ENCODE assay signal across 18 cellular contexts in genomic region chr10:110158051-110159005, GRCh38. TPM values are rescaled to one million over a fixed set of nuclear protein-coding genes. Genes with fewer than 3 reads are reported as not detected.
DNase-seq lines count a peak whose midpoint lies in the region; ATAC-seq and TF ChIP-seq lines count a peak whose summit lies in the region.
"Had no signal": no experiment of that assay in that cellular context is flagged by ENCODE, and none has a peak within 500 bp of the region (broad histone marks: within the 10 kb centered on the region; RNA-seq: fewer than 3 reads in every experiment).

No MANE protein-coding gene starts in this region.

- WGBS in testis, 2 donors = 81 to 85% methylated on average over 11 of the region's 11 CpGs

- H4K20me1 ChIP-seq in Loucy (ENCODE audit: insufficient read depth, low read length, poor library complexity, severe bottlenecking) = peaks cover 3% of the 10 kb centered on the region

- H3K36me3 ChIP-seq in Loucy (ENCODE audit: insufficient read depth, low read length) = no peaks in the 10 kb centered on the region
- no peaks in the 10 kb centered on the region for H3K36me3 ChIP-seq in testis (ENCODE audit: low read depth, missing control alignments)
- H3K36me3 ChIP-seq: BLaER1 treated with 17β-estradiol and CSF1 and Interleukin-3, amounts not matched to agents 10 nM and 100 nM had no signal

- H3K4me3 ChIP-seq in Loucy (ENCODE audit: low read length, poor library complexity, severe bottlenecking) = no peak overlapping the region
- no peak overlapping the region for H3K4me3 ChIP-seq in testis
- H3K4me3 ChIP-seq: GM23338, K562 had no signal

- ATAC-seq in activated T-cell treated with anti-CD3 and anti-CD28 coated beads, Interleukin-2, amount 50 U/mL, for 72 hours (replicated peaks in 1 of 2) = no peak
- ATAC-seq: GM23338, K562 had no signal

- no peaks in the 10 kb centered on the region for H3F3A ChIP-seq in Loucy (ENCODE audit: low read depth)

- no peaks in the 10 kb centered on the region for H3K9me3 Mint-ChIP-seq in activated T-cell treated with anti-CD3 and anti-CD28 coated beads, Interleukin-2, amount 50 U/mL, for 24 hours
- H3K9me3 Mint-ChIP-seq in activated T-cell treated with anti-CD3 and anti-CD28 coated beads, Interleukin-2, amount 50 U/mL, for 72 hours = no peaks in the 10 kb centered on the region
- H3K9me3 Mint-ChIP-seq: GM23338 had no signal

- no peak overlapping the region for H3K4me3 Mint-ChIP-seq in activated T-cell treated with anti-CD3 and anti-CD28 coated beads, Interleukin-2, amount 50 U/mL, for 24 hours
- peak overlapping the region in 1 of 2 donors; percentile 33 for H3K4me3 Mint-ChIP-seq in activated T-cell treated with anti-CD3 and anti-CD28 coated beads, Interleukin-2, amount 50 U/mL, for 72 hours
- H3K4me3 Mint-ChIP-seq: GM23338 had no signal

- H3K4me2 ChIP-seq in Loucy (ENCODE audit: low read depth, low read length, poor library complexity, severe bottlenecking) = peak overlapping the region; percentile 21
- H3K4me2 ChIP-seq: GM23338 had no signal

- peak; percentile 16 for DNase-seq in activated T-cell treated with anti-CD3 and anti-CD28 coated beads, Interleukin-2, amount 50 U/mL, for 24 hours
- DNase-seq in activated T-cell treated with anti-CD3 and anti-CD28 coated beads, Interleukin-2, amount 50 U/mL, for 72 hours = no peak
- DNase-seq in left kidney (ENCODE audit: low read depth, low spot score) (peak; percentile 30), testis (peak; percentile 9), D341Med (ENCODE audit: low spot score) (no peak), SK-N-DZ (ENCODE audit: low spot score) (no peak)
- DNase-seq: CD8-positive, alpha-beta memory T cell; DMS79 treated with DMSO at 0.1 percent for 48 hours; MV-4-11; NCI-H1417; NCI-H1930; NCI-H2171; NCI-H446; NCI-H69 had no signal

- H3K4me1 ChIP-seq in Loucy (ENCODE audit: insufficient read depth, low read length, poor library complexity, severe bottlenecking) = peaks cover 16% of the 10 kb centered on the region
- no peaks in the 10 kb centered on the region for H3K4me1 ChIP-seq in testis

- peaks cover 92% of the 10 kb centered on the region for H3K27me3 Mint-ChIP-seq in activated T-cell treated with anti-CD3 and anti-CD28 coated beads, Interleukin-2, amount 50 U/mL, for 24 hours
- H3K27me3 Mint-ChIP-seq in activated T-cell treated with anti-CD3 and anti-CD28 coated beads, Interleukin-2, amount 50 U/mL, for 72 hours (ENCODE audit: low read depth) = peaks cover 84% of the 10 kb centered on the region

- H3K9me2 ChIP-seq in Loucy (replicated peaks; ENCODE audit: low read depth, low read length) = no peaks in the 10 kb centered on the region

- H3K9ac ChIP-seq in Loucy (ENCODE audit: low read depth, low read length, poor library complexity, severe bottlenecking) = no peak overlapping the region

- peaks cover 17% of the 10 kb centered on the region for H3K4me1 Mint-ChIP-seq in activated T-cell treated with anti-CD3 and anti-CD28 coated beads, Interleukin-2, amount 50 U/mL, for 24 hours (ENCODE audit: low read depth)
- H3K4me1 Mint-ChIP-seq in activated T-cell treated with anti-CD3 and anti-CD28 coated beads, Interleukin-2, amount 50 U/mL, for 72 hours (ENCODE audit: low read depth) = peaks cover 11% of the 10 kb centered on the region

- H3K9me3 ChIP-seq in Loucy (ENCODE audit: insufficient read depth, low read depth, low read length) (no peaks in the 10 kb centered on the region), testis (no peaks in the 10 kb centered on the region)

- no peak overlapping the region for H3K27ac Mint-ChIP-seq in activated T-cell treated with anti-CD3 and anti-CD28 coated beads, Interleukin-2, amount 50 U/mL, for 24 hours
- H3K27ac Mint-ChIP-seq in activated T-cell treated with anti-CD3 and anti-CD28 coated beads, Interleukin-2, amount 50 U/mL, for 72 hours = no peak overlapping the region
- H3K27ac Mint-ChIP-seq: GM23338 had no signal

- H3K36me3 Mint-ChIP-seq in activated T-cell treated with anti-CD3 and anti-CD28 coated beads, Interleukin-2, amount 50 U/mL, for 24 hours (ENCODE audit: low read depth) = no peaks in the 10 kb centered on the region
- H3K36me3 Mint-ChIP-seq in activated T-cell treated with anti-CD3 and anti-CD28 coated beads, Interleukin-2, amount 50 U/mL, for 72 hours (ENCODE audit: insufficient read depth in 2 of 2) = no peaks in the 10 kb centered on the region
- H3K36me3 Mint-ChIP-seq: CD8-positive, alpha-beta memory T cell had no signal

- H3K79me2 ChIP-seq in Loucy (ENCODE audit: insufficient read depth, low read length) = no peaks in the 10 kb centered on the region

- no peak overlapping the region for H3K27ac ChIP-seq in testis

- no peak overlapping the region for H2AFZ ChIP-seq in Loucy (ENCODE audit: low read length)
- H2AFZ ChIP-seq: GM23338 had no signal

- intact Hi-C loops in testis (cut with DNase I; ENCODE audit: low total_unique reads) = no loop called here

- peaks cover 73% of the 10 kb centered on the region for H3K27me3 ChIP-seq in Loucy (ENCODE audit: insufficient read depth, low read length, poor library complexity, severe bottlenecking)
- no peaks in the 10 kb centered on the region for H3K27me3 ChIP-seq in testis

- TF ChIP-seq CTCF in Loucy (conservative IDR thresholded peaks at IDR 0.05; ENCODE audit: low read length) = no peak
- no peak for TF ChIP-seq CTCF in testis (IDR thresholded peaks at IDR 0.05)

- TF ChIP-seq POLR2A in testis (IDR thresholded peaks at IDR 0.05) = no peak

RNA-seq across cellular contexts. Expression of gene MXI1, which starts 49.1 kb away (rescaled TPM):
- 10 to 100 TPM; 19.4 to 36.8 TPM for total RNA-seq in activated T-cell treated with anti-CD3 and anti-CD28 coated beads, Interleukin-2, amount 50 U/mL, for 72 hours
- total RNA-seq in testis = 10 to 100 TPM; 66.8 to 69.1 TPM
- 42.1 TPM for polyA plus RNA-seq in testis (ENCODE audit: insufficient read depth, low read depth, low replicate concordance)
- 29.5 and 30.7 TPM in 2 replicates for polyA plus RNA-seq in SK-N-DZ (2014; cell fraction: cytosol; rRNA removed)
- 18.9 and 23.2 TPM in 2 replicates for polyA plus RNA-seq in SK-N-DZ (2014; cell fraction: nucleus; rRNA removed)

Comparison
In these comparisons a context has a peak if more than half of its experiments do, and no peak if none do; other contexts are left out.
1. DNase-seq: peak in activated T-cell treated with anti-CD3 and anti-CD28 coated beads, Interleukin-2, amount 50 U/mL, for 24 hours (single experiment), left kidney (single experiment) and testis (single experiment); none in activated T-cell treated with anti-CD3 and anti-CD28 coated beads, Interleukin-2, amount 50 U/mL, for 72 hours (0 of 2), D341Med (single experiment) and SK-N-DZ (single experiment).